Comparison of ENCODE assay signal across 11 cellular contexts in genomic region chr1:91864017-91864700, GRCh38. TPM values are rescaled to one million over a fixed set of nuclear protein-coding genes. Genes with fewer than 3 reads are reported as not detected.
DNase-seq lines count a peak whose midpoint lies in the region; ATAC-seq and TF ChIP-seq lines count a peak whose summit lies in the region.
"Had no signal": no experiment of that assay in that cellular context is flagged by ENCODE, and none has a peak within 500 bp of the region (broad histone marks: within the 10 kb centered on the region; RNA-seq: fewer than 3 reads in every experiment).

No MANE protein-coding gene starts in this region.

- no peaks in the 10 kb centered on the region for H3K27me3 Mint-ChIP-seq in natural killer cell (ENCODE audit: low read depth in 2 of 2)
- H3K27me3 Mint-ChIP-seq in activated CD8-positive, alpha-beta T cell treated with anti-CD3 and anti-CD28 coated beads, Interleukin-2, amount 10 ng/mL, durations not matched to agents 7 days and 5 days (ENCODE audit: low read depth), result peaks cover 8% of the 10 kb centered on the region

- no peaks in the 10 kb centered on the region for H3K27me3 ChIP-seq in ovary

- no peaks in the 10 kb centered on the region for H3K36me3 ChIP-seq in ovary

- POLR2A ChIA-PET in activated CD8-positive, alpha-beta T cell treated with anti-CD3 and anti-CD28 coated beads, Interleukin-2, amount 10 ng/mL, durations not matched to agents 7 days and 5 days (lab: Charles Lee), result interaction anchor here (0.6 kb wide), 1 partner anchor 716 kb away, joined by 5 read pairs; no protein-coding TSS in a partner anchor

- H3K9me3 ChIP-seq in ovary, result no peaks in the 10 kb centered on the region

- no peak overlapping the region for H3K4me3 ChIP-seq in epithelial cell of esophagus (ENCODE audit: low read length)
- H3K4me3 ChIP-seq in ovary, result no peak overlapping the region

- peak overlapping the region; percentile 47 for H3K4me3 Mint-ChIP-seq in natural killer cell
- H3K4me3 Mint-ChIP-seq in activated CD8-positive, alpha-beta T cell treated with anti-CD3 and anti-CD28 coated beads, Interleukin-2, amount 10 ng/mL, durations not matched to agents 7 days and 5 days, result no peak overlapping the region

- no peak for TF ChIP-seq POLR2A in ovary (IDR thresholded peaks at IDR 0.05)

- peaks cover 8% of the 10 kb centered on the region for H3K4me1 ChIP-seq in ovary (ENCODE audit: insufficient read depth)

- H3K27ac Mint-ChIP-seq in natural killer cell, result peak overlapping the region; percentile 79 to 85
- no peak overlapping the region for H3K27ac Mint-ChIP-seq in activated CD8-positive, alpha-beta T cell treated with anti-CD3 and anti-CD28 coated beads, Interleukin-2, amount 10 ng/mL, durations not matched to agents 7 days and 5 days

- no peaks in the 10 kb centered on the region for H3K9me3 Mint-ChIP-seq in natural killer cell
- H3K9me3 Mint-ChIP-seq in activated CD8-positive, alpha-beta T cell treated with anti-CD3 and anti-CD28 coated beads, Interleukin-2, amount 10 ng/mL, durations not matched to agents 7 days and 5 days (ENCODE audit: insufficient read depth), result no peaks in the 10 kb centered on the region

- H3K27ac ChIP-seq in ovary, result no peak overlapping the region

- CTCF ChIA-PET in activated CD8-positive, alpha-beta T cell treated with anti-CD3 and anti-CD28 coated beads, Interleukin-2, amount 10 ng/mL, durations not matched to agents 7 days and 5 days (lab: Charles Lee), result interaction anchor here (1.1 kb wide), 2 partner anchors 11 to 351 kb away, joined by 3 read pairs; no protein-coding TSS in a partner anchor

- DNase-seq in EL (peak; percentile 69), NCI-H524 treated with DMSO at 0.1 percent for 48 hours (lab: John Stamatoyannopoulos, UW) (peak; percentile 15), epithelial cell of esophagus (ENCODE audit: low read depth) (peak; percentile 88), natural killer cell (no peak), posterior cingulate gyrus (no peak), ovary (no peak), NCI-H1436 treated with DMSO at 0.1 percent for 48 hours (lab: John Stamatoyannopoulos, UW) (no peak)
- DNase-seq in activated CD8-positive, alpha-beta T cell treated with anti-CD3 and anti-CD28 coated beads, Interleukin-2, amount 10 ng/mL, durations not matched to agents 7 days and 5 days, result no peak
- DNase-seq: amniotic stem cell, hippocampal formation had no signal

- intact Hi-C loops in natural killer cell (cut with micrococcal nuclease), result loop anchor here (5.0 kb wide), 1 partner anchor 37 kb away; no protein-coding TSS in a partner anchor
- intact Hi-C loops in posterior cingulate gyrus (cut with DNase I), result no loop called here
- intact Hi-C loops in ovary (cut with DNase I), result no loop called here

- WGBS in ovary, 3 donors, result 56 to 61% (median 59%) methylated on average over 5 of the region's 5 CpGs

- peak in 1 of 3 donors; percentile 27 for ATAC-seq in natural killer cell
- no peak for ATAC-seq in activated CD8-positive, alpha-beta T cell treated with anti-CD3 and anti-CD28 coated beads, Interleukin-2, amount 10 ng/mL, durations not matched to agents 7 days and 5 days
- ATAC-seq: HCT116 had no signal

- TF ChIP-seq EP300 in ovary (IDR thresholded peaks at IDR 0.05), result no peak

- no peaks in the 10 kb centered on the region for H3K36me3 Mint-ChIP-seq in natural killer cell
- peaks cover 2% of the 10 kb centered on the region for H3K36me3 Mint-ChIP-seq in activated CD8-positive, alpha-beta T cell treated with anti-CD3 and anti-CD28 coated beads, Interleukin-2, amount 10 ng/mL, durations not matched to agents 7 days and 5 days (ENCODE audit: low read depth)

- TF ChIP-seq CTCF in epithelial cell of esophagus (IDR thresholded peaks at IDR 0.05; ENCODE audit: insufficient read depth, low read depth, low read length, missing control alignments) (no peak), natural killer cell (IDR thresholded peaks at IDR 0.05) (no peak), ovary (IDR thresholded peaks at IDR 0.05) (no peak)

- H3K4me1 Mint-ChIP-seq in natural killer cell, result peaks cover 71 to 83% of the 10 kb centered on the region in 2 donors
- no peaks in the 10 kb centered on the region for H3K4me1 Mint-ChIP-seq in activated CD8-positive, alpha-beta T cell treated with anti-CD3 and anti-CD28 coated beads, Interleukin-2, amount 10 ng/mL, durations not matched to agents 7 days and 5 days (ENCODE audit: low read depth)

RNA-seq across cellular contexts. Expression of gene TGFBR3, which starts 21.8 kb away (rescaled TPM):
- total RNA-seq in natural killer cell, result 100 to 1,000 TPM; 225 to 274 (median 243) TPM
- 1 to 10 TPM; 3.7 to 4.0 TPM for total RNA-seq in activated CD8-positive, alpha-beta T cell treated with anti-CD3 and anti-CD28 coated beads, Interleukin-2, amount 10 ng/mL, durations not matched to agents 7 days and 5 days
- total RNA-seq in ovary, result 100 to 1,000 TPM in 6 of 7 donors, 10 to 100 TPM in 1; 92.4 to 442 (median 174) TPM
- polyA plus RNA-seq in ovary, result 100 to 1,000 TPM; 102 to 142 TPM

Comparison
In these comparisons a context has a peak if more than half of its experiments do, and no peak if none do; other contexts are left out.
1. DNase-seq: peak in EL (single experiment), NCI-H524 treated with DMSO at 0.1 percent for 48 hours (single experiment) and epithelial cell of esophagus (single experiment); none in natural killer cell (single experiment), activated CD8-positive, alpha-beta T cell treated with anti-CD3 and anti-CD28 coated beads, Interleukin-2, amount 10 ng/mL, durations not matched to agents 7 days and 5 days (single experiment), posterior cingulate gyrus (0 of 10), ovary (0 of 5) and NCI-H1436 treated with DMSO at 0.1 percent for 48 hours (single experiment).
2. RNA of gene TGFBR3, which starts 21.8 kb away (total RNA-seq): 225 to 274 TPM in natural killer cell and 92.4 to 442 TPM in ovary; 3.7 to 4.0 TPM in activated CD8-positive, alpha-beta T cell treated with anti-CD3 and anti-CD28 coated beads, Interleukin-2, amount 10 ng/mL, durations not matched to agents 7 days and 5 days; every median in the first group is over 10 times any median in the second.